ENCODE assay signal across 19 cellular contexts in the genomic region with DNA sequence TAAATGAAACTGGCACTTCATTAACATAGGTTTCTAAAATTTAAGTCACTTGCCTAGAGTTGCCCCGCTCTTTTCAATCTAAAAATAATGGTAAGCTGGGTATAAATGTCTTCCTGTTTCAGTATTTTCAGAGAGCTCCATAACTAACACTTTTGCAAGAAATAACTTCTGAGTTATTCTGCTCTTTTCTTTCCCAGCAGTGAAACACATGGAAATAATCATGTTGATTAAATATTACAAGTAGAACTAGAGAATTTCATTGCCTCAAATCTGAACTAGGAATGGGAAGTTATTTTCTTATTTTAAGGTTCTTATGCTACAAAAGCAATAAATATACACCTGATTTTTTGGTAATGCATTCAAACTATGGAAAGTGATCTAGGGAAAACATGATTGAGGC.
DNase-seq lines count a peak whose midpoint lies in the region; ATAC-seq and TF ChIP-seq lines count a peak whose summit lies in the region.
"Had no signal": no experiment of that assay in that cellular context is flagged by ENCODE, and none has a peak within 500 bp of the region (broad histone marks: within the 10 kb centered on the region; RNA-seq: fewer than 3 reads in every experiment).

No MANE protein-coding gene starts in this region.

- H2AFZ ChIP-seq in Loucy (ENCODE audit: low read length): 0 out of 2 replicates have a peak overlapping the region, but pooled peaks have one; percentile 1

- H3F3A ChIP-seq in Loucy (ENCODE audit: low read depth): no peaks in the 10 kb centered on the region

- ATAC-seq in GM21786 (IDR thresholded peaks at IDR 0.05; ENCODE audit: unreplicated experiment) (no peak), HG03354 (IDR thresholded peaks at IDR 0.05; ENCODE audit: poor library complexity, severe bottlenecking, unreplicated experiment) (no peak), GM18909 (IDR thresholded peaks at IDR 0.05; ENCODE audit: poor library complexity, unreplicated experiment) (no peak)
- ATAC-seq: A549; CD8-positive, alpha-beta T cell had no signal

- no peaks in the 10 kb centered on the region for H4K20me1 ChIP-seq in Loucy (ENCODE audit: insufficient read depth, low read length, poor library complexity, severe bottlenecking)
- H4K20me1 ChIP-seq: BLaER1 had no signal

- H3K4me2 ChIP-seq in Loucy (ENCODE audit: low read depth, low read length, poor library complexity, severe bottlenecking): no peak overlapping the region
- H3K4me2 ChIP-seq: A549, BLaER1 had no signal

- H3K4me3 ChIP-seq in A673 (ENCODE audit: low read depth, low read length, poor library complexity, severe bottlenecking): no peak overlapping the region
- no peak overlapping the region for H3K4me3 ChIP-seq in Loucy (ENCODE audit: low read length, poor library complexity, severe bottlenecking)
- H3K4me3 ChIP-seq in adipocyte (ENCODE audit: low read length): no peak overlapping the region
- H3K4me3 ChIP-seq: A549, BLaER1, HAP-1 had no signal

- TF ChIP-seq CTCF in A673 (conservative IDR thresholded peaks at IDR 0.05; ENCODE audit: low read depth, low read length): no peak
- TF ChIP-seq CTCF in Loucy (conservative IDR thresholded peaks at IDR 0.05; ENCODE audit: low read length): no peak

- CTCF ChIA-PET in A673 (lab: Charles Lee): no interaction called here

- POLR2A ChIA-PET in A673 (lab: Charles Lee; ENCODE audit: low non-redundant PET): no interaction called here

- no peak for DNase-seq in A673 (ENCODE audit: low spot score)
- peak; percentile 57 for DNase-seq in adipocyte (ENCODE audit: low read depth)
- peak; percentile 68 for DNase-seq in fibroblast of peridontal ligament (ENCODE audit: extremely low read depth)
- DNase-seq: 8988T; Caco-2; CD4-positive, CD25-positive, alpha-beta regulatory T cell; CD8-positive, alpha-beta T cell; DMS153; DND-41; GOT3; HFFc6 had no signal

- no peaks in the 10 kb centered on the region for H3K9me2 ChIP-seq in Loucy (replicated peaks; ENCODE audit: low read depth, low read length)

- H3K9me3 ChIP-seq in A673 (ENCODE audit: low read depth, low read length, poor library complexity, severe bottlenecking): no peaks in the 10 kb centered on the region
- no peaks in the 10 kb centered on the region for H3K9me3 ChIP-seq in Loucy (ENCODE audit: insufficient read depth, low read depth, low read length)
- H3K9me3 ChIP-seq in adipocyte (ENCODE audit: control insufficient read depth, low read length): no peaks in the 10 kb centered on the region
- H3K9me3 ChIP-seq: A549, BLaER1, Caco-2, HAP-1 had no signal

- H3K27me3 ChIP-seq in A673 (replicated peaks; ENCODE audit: insufficient read depth, low read depth, low read length, poor library complexity) (no peaks in the 10 kb centered on the region), Loucy (ENCODE audit: insufficient read depth, low read length, poor library complexity, severe bottlenecking) (no peaks in the 10 kb centered on the region), adipocyte (replicated peaks; ENCODE audit: control insufficient read depth, insufficient read depth, low read length) (no peaks in the 10 kb centered on the region)
- H3K27me3 ChIP-seq: BLaER1 had no signal

- H3K4me1 ChIP-seq in A673 (ENCODE audit: insufficient read depth, low read length, poor library complexity, severe bottlenecking): peaks cover 33% of the 10 kb centered on the region
- H3K4me1 ChIP-seq in Loucy (ENCODE audit: insufficient read depth, low read length, poor library complexity, severe bottlenecking): peaks cover 10% of the 10 kb centered on the region
- peaks cover 12% of the 10 kb centered on the region for H3K4me1 ChIP-seq in adipocyte (ENCODE audit: control insufficient read depth, insufficient read depth, low read length)
- H3K4me1 ChIP-seq: A549, BLaER1, Caco-2, HAP-1 had no signal

- no TSS peak for BruUV-seq in A673 (replicated peaks; lab: Mats Ljungman, UMichigan)

- H3K9ac ChIP-seq in Loucy (ENCODE audit: low read depth, low read length, poor library complexity, severe bottlenecking) (no peak overlapping the region), adipocyte (ENCODE audit: low read length) (no peak overlapping the region)
- H3K9ac ChIP-seq: BLaER1 had no signal

- H3K36me3 ChIP-seq in A673 (ENCODE audit: insufficient read depth, low read length, poor library complexity, severe bottlenecking) (no peaks in the 10 kb centered on the region), Loucy (ENCODE audit: insufficient read depth, low read length) (no peaks in the 10 kb centered on the region), adipocyte (ENCODE audit: control insufficient read depth, insufficient read depth, low read length, severe bottlenecking) (no peaks in the 10 kb centered on the region)
- H3K36me3 ChIP-seq: BLaER1, HAP-1 had no signal

- H3K79me2 ChIP-seq in Loucy (ENCODE audit: insufficient read depth, low read length): no peaks in the 10 kb centered on the region

- intact Hi-C loops in A673 (cut with micrococcal nuclease; ENCODE audit: unreplicated experiment): no loop called here

- H3K27ac ChIP-seq in A673 (ENCODE audit: low read depth, low read length, poor library complexity, severe bottlenecking): peak overlapping the region; percentile 64
- H3K27ac ChIP-seq: A549, BLaER1, C4-2B had no signal
